Comparison of ENCODE assay signal across 2 cellular contexts in the genomic region with DNA sequence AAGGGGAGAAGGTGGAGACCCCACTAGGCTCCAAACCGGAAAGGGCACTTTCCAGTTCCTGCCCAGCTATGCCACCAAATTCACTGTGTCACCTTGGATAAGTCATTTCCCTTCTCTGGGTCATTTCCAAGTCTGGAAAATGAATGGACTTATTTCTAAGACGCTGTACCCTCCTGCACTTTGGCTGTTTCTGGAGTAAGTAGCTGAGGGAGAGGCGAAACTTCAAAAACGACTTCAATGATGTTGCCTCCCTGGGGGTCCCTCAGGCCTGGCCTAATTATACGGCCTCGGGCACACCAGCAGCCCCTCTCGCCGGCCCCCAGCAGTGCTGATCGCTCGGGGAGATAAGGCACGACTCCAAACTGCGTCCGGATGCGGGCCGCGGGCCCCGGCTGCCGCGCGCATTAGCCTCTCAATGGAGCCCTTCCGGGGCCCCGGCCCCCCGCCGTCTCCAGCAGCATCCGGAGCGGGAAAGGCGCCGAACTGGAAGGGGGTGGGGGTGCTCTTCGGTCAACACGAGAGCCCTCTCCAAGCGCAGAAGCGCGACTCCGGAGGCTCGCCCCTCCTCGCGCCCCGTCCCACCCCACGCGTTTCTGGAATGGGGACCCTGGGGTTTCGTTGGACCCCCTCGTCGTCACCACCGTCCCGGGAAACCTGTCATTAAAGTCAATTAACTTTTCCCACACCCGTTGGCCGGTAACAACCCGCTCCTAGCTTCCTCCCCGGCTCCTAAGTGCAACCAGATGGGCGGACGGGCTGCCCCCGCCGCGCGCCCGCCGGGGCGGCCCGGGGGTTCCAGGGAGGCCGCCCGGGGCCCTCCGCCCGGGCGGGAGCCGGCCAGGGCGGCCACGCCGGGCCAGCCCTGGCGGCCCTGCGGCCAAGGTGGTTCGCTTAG.
TF ChIP-seq lines count a peak whose summit lies in the region.

No MANE protein-coding gene starts in this region.

TF ChIP-seq in SK-N-SH treated with all-trans-retinoic acid at 6 μM for 48 hours, 23 proteins besides CTCF, POLR2A, EP300 and RAD21:
- TF ChIP-seq BACH2 (CRISPR knock-in tag; IDR thresholded peaks at IDR 0.05; ENCODE audit: borderline replicate concordance) (no peak), ZFP30 (CRISPR knock-in tag; IDR thresholded peaks at IDR 0.05) (no peak), ZNF8 (CRISPR knock-in tag; IDR thresholded peaks at IDR 0.05) (peak; percentile 22; the same call in 1 of the 2 replicates), ZFP3 (CRISPR knock-in tag; IDR thresholded peaks at IDR 0.05) (peak; percentile 81), ESRRG (CRISPR knock-in tag; IDR thresholded peaks at IDR 0.05) (peak; percentile 46; the same call in 1 of the 2 replicates), RARB (CRISPR knock-in tag; IDR thresholded peaks at IDR 0.05) (peak; percentile 60; the same call in 1 of the 2 replicates), GLIS3 (CRISPR knock-in tag; IDR thresholded peaks at IDR 0.05) (peak; percentile 96), ARNTL (CRISPR knock-in tag; IDR thresholded peaks at IDR 0.05; ENCODE audit: borderline replicate concordance, low read depth) (no peak), TCF4 (CRISPR knock-in tag; IDR thresholded peaks at IDR 0.05; ENCODE audit: borderline replicate concordance) (no peak), ZC3H10 (CRISPR knock-in tag; IDR thresholded peaks at IDR 0.05) (no peak; the same call in 1 of the 2 replicates), CSDC2 (CRISPR knock-in tag; IDR thresholded peaks at IDR 0.05) (peak; percentile 41; the same call in 1 of the 2 replicates)
- TF ChIP-seq, protein P1, sequence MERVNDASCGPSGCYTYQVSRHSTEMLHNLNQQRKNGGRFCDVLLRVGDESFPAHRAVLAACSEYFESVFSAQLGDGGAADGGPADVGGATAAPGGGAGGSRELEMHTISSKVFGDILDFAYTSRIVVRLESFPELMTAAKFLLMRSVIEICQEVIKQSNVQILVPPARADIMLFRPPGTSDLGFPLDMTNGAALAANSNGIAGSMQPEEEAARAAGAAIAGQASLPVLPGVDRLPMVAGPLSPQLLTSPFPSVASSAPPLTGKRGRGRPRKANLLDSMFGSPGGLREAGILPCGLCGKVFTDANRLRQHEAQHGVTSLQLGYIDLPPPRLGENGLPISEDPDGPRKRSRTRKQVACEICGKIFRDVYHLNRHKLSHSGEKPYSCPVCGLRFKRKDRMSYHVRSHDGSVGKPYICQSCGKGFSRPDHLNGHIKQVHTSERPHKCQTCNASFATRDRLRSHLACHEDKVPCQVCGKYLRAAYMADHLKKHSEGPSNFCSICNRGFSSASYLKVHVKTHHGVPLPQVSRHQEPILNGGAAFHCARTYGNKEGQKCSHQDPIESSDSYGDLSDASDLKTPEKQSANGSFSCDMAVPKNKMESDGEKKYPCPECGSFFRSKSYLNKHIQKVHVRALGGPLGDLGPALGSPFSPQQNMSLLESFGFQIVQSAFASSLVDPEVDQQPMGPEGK (CRISPR knock-in tag; IDR thresholded peaks at IDR 0.05; ENCODE audit: borderline replicate concordance) = peak; percentile 84
- TF ChIP-seq, protein P2, sequence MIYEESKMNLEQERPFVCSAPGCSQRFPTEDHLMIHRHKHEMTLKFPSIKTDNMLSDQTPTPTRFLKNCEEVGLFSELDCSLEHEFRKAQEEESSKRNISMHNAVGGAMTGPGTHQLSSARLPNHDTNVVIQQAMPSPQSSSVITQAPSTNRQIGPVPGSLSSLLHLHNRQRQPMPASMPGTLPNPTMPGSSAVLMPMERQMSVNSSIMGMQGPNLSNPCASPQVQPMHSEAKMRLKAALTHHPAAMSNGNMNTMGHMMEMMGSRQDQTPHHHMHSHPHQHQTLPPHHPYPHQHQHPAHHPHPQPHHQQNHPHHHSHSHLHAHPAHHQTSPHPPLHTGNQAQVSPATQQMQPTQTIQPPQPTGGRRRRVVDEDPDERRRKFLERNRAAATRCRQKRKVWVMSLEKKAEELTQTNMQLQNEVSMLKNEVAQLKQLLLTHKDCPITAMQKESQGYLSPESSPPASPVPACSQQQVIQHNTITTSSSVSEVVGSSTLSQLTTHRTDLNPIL (CRISPR knock-in tag; IDR thresholded peaks at IDR 0.05; ENCODE audit: low read depth) = peak; percentile 15
- TF ChIP-seq, protein P3, sequence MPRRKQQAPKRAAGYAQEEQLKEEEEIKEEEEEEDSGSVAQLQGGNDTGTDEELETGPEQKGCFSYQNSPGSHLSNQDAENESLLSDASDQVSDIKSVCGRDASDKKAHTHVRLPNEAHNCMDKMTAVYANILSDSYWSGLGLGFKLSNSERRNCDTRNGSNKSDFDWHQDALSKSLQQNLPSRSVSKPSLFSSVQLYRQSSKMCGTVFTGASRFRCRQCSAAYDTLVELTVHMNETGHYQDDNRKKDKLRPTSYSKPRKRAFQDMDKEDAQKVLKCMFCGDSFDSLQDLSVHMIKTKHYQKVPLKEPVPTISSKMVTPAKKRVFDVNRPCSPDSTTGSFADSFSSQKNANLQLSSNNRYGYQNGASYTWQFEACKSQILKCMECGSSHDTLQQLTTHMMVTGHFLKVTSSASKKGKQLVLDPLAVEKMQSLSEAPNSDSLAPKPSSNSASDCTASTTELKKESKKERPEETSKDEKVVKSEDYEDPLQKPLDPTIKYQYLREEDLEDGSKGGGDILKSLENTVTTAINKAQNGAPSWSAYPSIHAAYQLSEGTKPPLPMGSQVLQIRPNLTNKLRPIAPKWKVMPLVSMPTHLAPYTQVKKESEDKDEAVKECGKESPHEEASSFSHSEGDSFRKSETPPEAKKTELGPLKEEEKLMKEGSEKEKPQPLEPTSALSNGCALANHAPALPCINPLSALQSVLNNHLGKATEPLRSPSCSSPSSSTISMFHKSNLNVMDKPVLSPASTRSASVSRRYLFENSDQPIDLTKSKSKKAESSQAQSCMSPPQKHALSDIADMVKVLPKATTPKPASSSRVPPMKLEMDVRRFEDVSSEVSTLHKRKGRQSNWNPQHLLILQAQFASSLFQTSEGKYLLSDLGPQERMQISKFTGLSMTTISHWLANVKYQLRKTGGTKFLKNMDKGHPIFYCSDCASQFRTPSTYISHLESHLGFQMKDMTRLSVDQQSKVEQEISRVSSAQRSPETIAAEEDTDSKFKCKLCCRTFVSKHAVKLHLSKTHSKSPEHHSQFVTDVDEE (CRISPR knock-in tag; IDR thresholded peaks at IDR 0.05) = peak; percentile 72
- TF ChIP-seq, protein P4, sequence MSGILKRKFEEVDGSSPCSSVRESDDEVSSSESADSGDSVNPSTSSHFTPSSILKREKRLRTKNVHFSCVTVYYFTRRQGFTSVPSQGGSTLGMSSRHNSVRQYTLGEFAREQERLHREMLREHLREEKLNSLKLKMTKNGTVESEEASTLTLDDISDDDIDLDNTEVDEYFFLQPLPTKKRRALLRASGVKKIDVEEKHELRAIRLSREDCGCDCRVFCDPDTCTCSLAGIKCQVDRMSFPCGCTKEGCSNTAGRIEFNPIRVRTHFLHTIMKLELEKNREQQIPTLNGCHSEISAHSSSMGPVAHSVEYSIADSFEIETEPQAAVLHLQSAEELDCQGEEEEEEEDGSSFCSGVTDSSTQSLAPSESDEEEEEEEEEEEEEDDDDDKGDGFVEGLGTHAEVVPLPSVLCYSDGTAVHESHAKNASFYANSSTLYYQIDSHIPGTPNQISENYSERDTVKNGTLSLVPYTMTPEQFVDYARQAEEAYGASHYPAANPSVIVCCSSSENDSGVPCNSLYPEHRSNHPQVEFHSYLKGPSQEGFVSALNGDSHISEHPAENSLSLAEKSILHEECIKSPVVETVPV (CRISPR knock-in tag; IDR thresholded peaks at IDR 0.05) = peak; percentile 79; the same call in 1 of the 2 replicates

TF ChIP-seq in HepG2, 621 proteins besides CTCF, POLR2A, EP300 and RAD21 (continues in another document):
- TF ChIP-seq BRD4 (CRISPR knock-in tag; IDR thresholded peaks at IDR 0.05) (0 out of 2 replicates have a peak, but pooled peaks have one; percentile 41), PAWR (CRISPR knock-in tag; IDR thresholded peaks at IDR 0.05; ENCODE audit: borderline replicate concordance) (no peak), ZNF446 (CRISPR knock-in tag; IDR thresholded peaks at IDR 0.05) (0 out of 2 replicates have a peak, but pooled peaks have one; percentile 54), NR2F6 (IDR thresholded peaks at IDR 0.05) (no peak), NR2F6 (CRISPR knock-in tag; IDR thresholded peaks at IDR 0.05) (0 out of 2 replicates have a peak, but pooled peaks have one; percentile 15), POGZ (CRISPR knock-in tag; IDR thresholded peaks at IDR 0.05) (no peak), HNRNPLL (IDR thresholded peaks at IDR 0.05; ENCODE audit: low read depth, low read length, poor library complexity, severe bottlenecking) (peak; percentile 26), YEATS4 (CRISPR knock-in tag; IDR thresholded peaks at IDR 0.05; ENCODE audit: borderline replicate concordance) (peak; percentile 58), ZNF777 (CRISPR knock-in tag; IDR thresholded peaks at IDR 0.05) (0 out of 2 replicates have a peak, but pooled peaks have one; percentile 36), ZNF891 (CRISPR knock-in tag; IDR thresholded peaks at IDR 0.05) (0 out of 2 replicates have a peak, but pooled peaks have one; percentile 43), NCOA2 (CRISPR knock-in tag; IDR thresholded peaks at IDR 0.05) (peak; percentile 17; the same call in 1 of the 2 replicates), HDAC6 (IDR thresholded peaks at IDR 0.05; ENCODE audit: low read depth, low read length) (no peak), SOX13 (IDR thresholded peaks at IDR 0.05) (no peak), SOX13 (CRISPR knock-in tag; conservative IDR thresholded peaks at IDR 0.05 in 1 of 2, IDR thresholded peaks at IDR 0.05 in 1 of 2) (peak in 1 of 2 experiments; percentile 39; a peak in 1 of 4 replicates), SRY (CRISPR knock-in tag; IDR thresholded peaks at IDR 0.05) (no peak)
- TF ChIP-seq, protein P5, sequence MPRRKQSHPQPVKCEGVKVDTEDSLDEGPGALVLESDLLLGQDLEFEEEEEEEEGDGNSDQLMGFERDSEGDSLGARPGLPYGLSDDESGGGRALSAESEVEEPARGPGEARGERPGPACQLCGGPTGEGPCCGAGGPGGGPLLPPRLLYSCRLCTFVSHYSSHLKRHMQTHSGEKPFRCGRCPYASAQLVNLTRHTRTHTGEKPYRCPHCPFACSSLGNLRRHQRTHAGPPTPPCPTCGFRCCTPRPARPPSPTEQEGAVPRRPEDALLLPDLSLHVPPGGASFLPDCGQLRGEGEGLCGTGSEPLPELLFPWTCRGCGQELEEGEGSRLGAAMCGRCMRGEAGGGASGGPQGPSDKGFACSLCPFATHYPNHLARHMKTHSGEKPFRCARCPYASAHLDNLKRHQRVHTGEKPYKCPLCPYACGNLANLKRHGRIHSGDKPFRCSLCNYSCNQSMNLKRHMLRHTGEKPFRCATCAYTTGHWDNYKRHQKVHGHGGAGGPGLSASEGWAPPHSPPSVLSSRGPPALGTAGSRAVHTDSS (CRISPR knock-in tag; conservative IDR thresholded peaks at IDR 0.05) = no peak
- TF ChIP-seq, protein P6, sequence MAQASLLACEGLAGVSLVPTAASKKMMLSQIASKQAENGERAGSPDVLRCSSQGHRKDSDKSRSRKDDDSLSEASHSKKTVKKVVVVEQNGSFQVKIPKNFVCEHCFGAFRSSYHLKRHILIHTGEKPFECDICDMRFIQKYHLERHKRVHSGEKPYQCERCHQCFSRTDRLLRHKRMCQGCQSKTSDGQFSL (CRISPR knock-in tag; IDR thresholded peaks at IDR 0.05) = peak; percentile 74
- TF ChIP-seq, protein P7, sequence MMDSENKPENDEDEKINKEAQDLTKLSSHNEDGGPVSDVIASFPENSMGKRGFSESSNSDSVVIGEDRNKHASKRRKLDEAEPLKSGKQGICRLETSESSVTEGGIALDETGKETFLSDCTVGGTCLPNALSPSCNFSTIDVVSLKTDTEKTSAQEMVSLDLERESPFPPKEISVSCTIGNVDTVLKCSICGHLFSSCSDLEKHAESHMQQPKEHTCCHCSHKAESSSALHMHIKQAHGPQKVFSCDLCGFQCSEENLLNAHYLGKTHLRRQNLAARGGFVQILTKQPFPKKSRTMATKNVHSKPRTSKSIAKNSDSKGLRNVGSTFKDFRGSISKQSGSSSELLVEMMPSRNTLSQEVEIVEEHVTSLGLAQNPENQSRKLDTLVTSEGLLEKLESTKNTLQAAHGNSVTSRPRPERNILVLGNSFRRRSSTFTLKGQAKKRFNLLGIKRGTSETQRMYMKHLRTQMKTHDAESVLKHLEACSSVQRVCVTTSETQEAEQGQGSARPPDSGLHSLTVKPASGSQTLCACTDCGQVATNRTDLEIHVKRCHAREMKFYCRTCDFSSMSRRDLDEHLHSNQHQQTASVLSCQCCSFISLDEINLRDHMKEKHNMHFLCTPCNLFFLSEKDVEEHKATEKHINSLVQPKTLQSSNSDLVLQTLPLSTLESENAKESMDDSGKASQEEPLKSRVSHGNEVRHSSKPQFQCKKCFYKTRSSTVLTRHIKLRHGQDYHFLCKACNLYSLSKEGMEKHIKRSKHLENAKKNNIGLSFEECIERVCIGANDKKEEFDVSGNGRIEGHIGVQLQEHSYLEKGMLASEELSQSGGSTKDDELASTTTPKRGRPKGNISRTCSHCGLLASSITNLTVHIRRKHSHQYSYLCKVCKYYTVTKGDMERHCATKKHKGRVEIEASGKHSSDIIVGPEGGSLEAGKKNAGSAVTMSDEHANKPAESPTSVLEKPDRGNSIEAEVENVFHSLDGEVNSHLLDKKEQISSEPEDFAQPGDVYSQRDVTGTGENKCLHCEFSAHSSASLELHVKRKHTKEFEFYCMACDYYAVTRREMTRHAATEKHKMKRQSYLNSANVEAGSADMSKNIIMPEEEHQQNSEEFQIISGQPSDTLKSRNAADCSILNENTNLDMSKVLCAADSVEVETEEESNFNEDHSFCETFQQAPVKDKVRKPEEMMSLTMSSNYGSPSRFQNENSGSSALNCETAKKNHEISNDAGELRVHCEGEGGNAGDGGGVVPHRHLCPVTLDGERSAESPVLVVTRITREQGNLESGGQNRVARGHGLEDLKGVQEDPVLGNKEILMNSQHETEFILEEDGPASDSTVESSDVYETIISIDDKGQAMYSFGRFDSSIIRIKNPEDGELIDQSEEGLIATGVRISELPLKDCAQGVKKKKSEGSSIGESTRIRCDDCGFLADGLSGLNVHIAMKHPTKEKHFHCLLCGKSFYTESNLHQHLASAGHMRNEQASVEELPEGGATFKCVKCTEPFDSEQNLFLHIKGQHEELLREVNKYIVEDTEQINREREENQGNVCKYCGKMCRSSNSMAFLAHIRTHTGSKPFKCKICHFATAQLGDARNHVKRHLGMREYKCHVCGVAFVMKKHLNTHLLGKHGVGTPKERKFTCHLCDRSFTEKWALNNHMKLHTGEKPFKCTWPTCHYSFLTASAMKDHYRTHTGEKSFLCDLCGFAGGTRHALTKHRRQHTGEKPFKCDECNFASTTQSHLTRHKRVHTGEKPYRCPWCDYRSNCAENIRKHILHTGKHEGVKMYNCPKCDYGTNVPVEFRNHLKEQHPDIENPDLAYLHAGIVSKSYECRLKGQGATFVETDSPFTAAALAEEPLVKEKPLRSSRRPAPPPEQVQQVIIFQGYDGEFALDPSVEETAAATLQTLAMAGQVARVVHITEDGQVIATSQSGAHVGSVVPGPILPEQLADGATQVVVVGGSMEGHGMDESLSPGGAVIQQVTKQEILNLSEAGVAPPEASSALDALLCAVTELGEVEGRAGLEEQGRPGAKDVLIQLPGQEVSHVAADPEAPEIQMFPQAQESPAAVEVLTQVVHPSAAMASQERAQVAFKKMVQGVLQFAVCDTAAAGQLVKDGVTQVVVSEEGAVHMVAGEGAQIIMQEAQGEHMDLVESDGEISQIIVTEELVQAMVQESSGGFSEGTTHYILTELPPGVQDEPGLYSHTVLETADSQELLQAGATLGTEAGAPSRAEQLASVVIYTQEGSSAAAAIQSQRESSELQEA (CRISPR knock-in tag; IDR thresholded peaks at IDR 0.05; ENCODE audit: not compliant biosample characterization) = peak; percentile 47
- TF ChIP-seq, protein P8, sequence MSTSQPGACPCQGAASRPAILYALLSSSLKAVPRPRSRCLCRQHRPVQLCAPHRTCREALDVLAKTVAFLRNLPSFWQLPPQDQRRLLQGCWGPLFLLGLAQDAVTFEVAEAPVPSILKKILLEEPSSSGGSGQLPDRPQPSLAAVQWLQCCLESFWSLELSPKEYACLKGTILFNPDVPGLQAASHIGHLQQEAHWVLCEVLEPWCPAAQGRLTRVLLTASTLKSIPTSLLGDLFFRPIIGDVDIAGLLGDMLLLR (CRISPR knock-in tag; IDR thresholded peaks at IDR 0.05) = 0 out of 2 replicates have a peak, but pooled peaks have one; percentile 52
- TF ChIP-seq, protein P9, sequence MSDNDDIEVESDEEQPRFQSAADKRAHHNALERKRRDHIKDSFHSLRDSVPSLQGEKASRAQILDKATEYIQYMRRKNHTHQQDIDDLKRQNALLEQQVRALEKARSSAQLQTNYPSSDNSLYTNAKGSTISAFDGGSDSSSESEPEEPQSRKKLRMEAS (IDR thresholded peaks at IDR 0.05) = 0 out of 2 replicates have a peak, but pooled peaks have one; percentile 3
